In genomic region chr6:29964553-29964903, GRCh38 we compare ENCODE assay signal across 1 cellular context.
TF ChIP-seq lines count a peak whose summit lies in the region.

No MANE protein-coding gene starts in this region.

TF ChIP-seq in GM23338, 12 proteins besides CTCF, POLR2A, EP300 and RAD21 (continued from another document):
- no peak for TF ChIP-seq JUNB (IDR thresholded peaks at IDR 0.05; ENCODE audit: unreplicated experiment)
- no peak for TF ChIP-seq STAT1 (IDR thresholded peaks at IDR 0.05; ENCODE audit: unreplicated experiment)
- no peak for TF ChIP-seq POLR2AphosphoS5 (IDR thresholded peaks at IDR 0.05; ENCODE audit: low read depth)
